ENCODE assay signal across 8 cellular contexts in the genomic region with DNA sequence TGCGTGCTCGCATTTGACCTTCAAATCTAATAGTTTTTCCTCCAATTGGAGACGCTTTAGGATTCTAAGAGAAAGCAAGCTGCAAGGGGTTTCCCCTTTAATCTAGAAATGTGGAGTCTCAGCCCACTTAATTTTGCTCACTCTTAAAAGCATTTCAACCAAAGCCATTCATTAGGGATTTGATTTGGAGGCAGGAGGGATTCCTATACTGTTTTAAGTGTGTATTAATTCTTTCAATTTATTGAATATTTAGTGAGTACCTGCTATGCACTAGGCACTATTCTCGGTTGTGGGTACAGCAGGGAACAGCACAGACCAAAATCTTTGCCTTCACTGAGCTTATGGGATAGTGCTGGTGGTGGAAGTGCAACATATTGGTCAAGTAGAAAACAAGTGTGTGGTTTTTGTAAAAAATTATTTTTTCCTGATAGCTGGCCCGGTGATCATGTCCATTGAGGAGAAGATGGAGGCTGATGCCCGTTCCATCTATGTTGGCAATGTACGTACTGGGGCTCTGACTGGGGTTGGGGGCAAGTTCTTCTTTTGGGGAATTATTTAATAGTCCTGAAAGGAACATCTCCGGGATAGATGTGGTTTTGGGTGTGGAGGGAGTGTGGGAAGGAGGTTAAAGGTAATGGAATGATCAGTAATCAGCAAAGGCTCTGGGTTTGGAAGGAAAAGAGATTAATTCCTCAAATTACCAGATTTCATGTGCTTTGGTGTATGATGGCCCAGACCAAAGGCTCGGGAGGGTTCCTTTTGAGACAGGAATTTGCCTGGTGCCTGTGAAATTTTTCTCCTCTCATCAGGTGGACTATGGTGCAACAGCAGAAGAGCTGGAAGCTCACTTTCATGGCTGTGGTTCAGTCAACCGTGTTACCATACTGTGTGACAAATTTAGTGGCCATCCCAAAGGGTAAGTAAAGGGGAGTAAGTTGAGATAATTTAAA. TPM values are rescaled to one million over a fixed set of nuclear protein-coding genes. Genes with fewer than 3 reads are reported as not detected.
DNase-seq lines count a peak whose midpoint lies in the region; ATAC-seq, FAIRE-seq and TF ChIP-seq lines count a peak whose summit lies in the region.

No MANE protein-coding gene starts in this region.

- H3K27me3 ChIP-seq in subcutaneous abdominal adipose tissue (ENCODE audit: control insufficient read depth in 5 of 5, insufficient read depth in 4 of 5, low read length in 5 of 5) = peaks cover 0 to 2% (median 0%) of the 10 kb centered on the region in 5 donors

- DNase-seq in T-helper 1 cell = no peak
- DNase-seq in activated naive CD8-positive, alpha-beta T cell treated with anti-CD3 and anti-CD28 coated beads, Interleukin-2, amount 50 U/mL, for 24 hours = no peak
- no peak for DNase-seq in kidney
- no peak for DNase-seq in stimulated activated CD4-positive, alpha-beta T cell treated with anti-CD3 and anti-CD28 coated beads, Interleukin-15, amount 100 ng/mL, for 24 hours
- DNase-seq in NCI-H526 treated with DMSO at 0.1 percent for 48 hours (lab: John Stamatoyannopoulos, UW) = no peak

- FAIRE-seq in kidney (lab: Jason Lieb, UNC) = no peak

- H3K9me3 ChIP-seq in kidney (ENCODE audit: control insufficient read depth in 1 of 2, low read length in 2 of 2) (no peaks in the 10 kb centered on the region), subcutaneous abdominal adipose tissue (ENCODE audit: control insufficient read depth in 5 of 5, low read length in 5 of 5) (no peaks in the 10 kb centered on the region)

- H3K27ac ChIP-seq in kidney (ENCODE audit: low read depth in 2 of 2, low read length in 2 of 2) = peak overlapping the region; percentile 68 to 92
- peak overlapping the region; percentile 81 for H3K27ac ChIP-seq in subcutaneous abdominal adipose tissue (ENCODE audit: low read depth, low read length)

- no peak for TF ChIP-seq CTCF in kidney (IDR thresholded peaks at IDR 0.05; ENCODE audit: borderline replicate concordance, extremely low read depth, insufficient read depth)

- H3K36me3 ChIP-seq in kidney (ENCODE audit: control insufficient read depth in 1 of 2, insufficient read depth in 2 of 2, low read length in 2 of 2) (peaks cover 10 to 25% of the 10 kb centered on the region in 2 donors), subcutaneous abdominal adipose tissue (ENCODE audit: control insufficient read depth in 5 of 5, insufficient read depth in 5 of 5, low read length in 5 of 5) (peaks cover 15 to 29% (median 24%) of the 10 kb centered on the region in 5 donors)

- peak overlapping the region; percentile 82 for H3K27ac Mint-ChIP-seq in T-helper 1 cell treated with Interleukin-12 subunit alpha and Interleukin-12 subunit beta and Interleukin-4 antibody, amounts not matched to agents 30 μg/mL and 1 μg/mL, for 36 hours
- peak overlapping the region; percentile 95 for H3K27ac Mint-ChIP-seq in activated naive CD8-positive, alpha-beta T cell treated with anti-CD3 and anti-CD28 coated beads, Interleukin-2, amount 50 U/mL, for 24 hours

- H3K4me3 Mint-ChIP-seq in T-helper 1 cell treated with Interleukin-12 subunit alpha and Interleukin-12 subunit beta and Interleukin-4 antibody, amounts not matched to agents 30 μg/mL and 1 μg/mL, for 36 hours = peak overlapping the region; percentile 86
- peak overlapping the region; percentile 94 for H3K4me3 Mint-ChIP-seq in activated naive CD8-positive, alpha-beta T cell treated with anti-CD3 and anti-CD28 coated beads, Interleukin-2, amount 50 U/mL, for 24 hours

- H3K27me3 Mint-ChIP-seq in T-helper 1 cell treated with Interleukin-12 subunit alpha and Interleukin-12 subunit beta and Interleukin-4 antibody, amounts not matched to agents 30 μg/mL and 1 μg/mL, for 36 hours (ENCODE audit: low read depth) = no peaks in the 10 kb centered on the region
- peaks cover 2% of the 10 kb centered on the region for H3K27me3 Mint-ChIP-seq in activated naive CD8-positive, alpha-beta T cell treated with anti-CD3 and anti-CD28 coated beads, Interleukin-2, amount 50 U/mL, for 24 hours

- peak overlapping the region; percentile 89 to 100 for H3K4me3 ChIP-seq in kidney (ENCODE audit: low read length in 2 of 2)
- peak overlapping the region; percentile 80 to 93 (median 81) for H3K4me3 ChIP-seq in subcutaneous abdominal adipose tissue (ENCODE audit: low read depth in 1 of 5, low read length in 5 of 5)

- H3K9ac ChIP-seq in kidney (ENCODE audit: low read length in 2 of 2) (peak overlapping the region; percentile 84 to 95), subcutaneous abdominal adipose tissue (ENCODE audit: low read length in 5 of 5) (peak overlapping the region; percentile 76 to 93 (median 82))

- H3K36me3 Mint-ChIP-seq in T-helper 1 cell treated with Interleukin-12 subunit alpha and Interleukin-12 subunit beta and Interleukin-4 antibody, amounts not matched to agents 30 μg/mL and 1 μg/mL, for 36 hours (ENCODE audit: low read depth) = peaks cover 38% of the 10 kb centered on the region
- peaks cover 38% of the 10 kb centered on the region for H3K36me3 Mint-ChIP-seq in activated naive CD8-positive, alpha-beta T cell treated with anti-CD3 and anti-CD28 coated beads, Interleukin-2, amount 50 U/mL, for 24 hours (ENCODE audit: low read depth)

- peaks cover 10% of the 10 kb centered on the region for H3K9me3 Mint-ChIP-seq in T-helper 1 cell treated with Interleukin-12 subunit alpha and Interleukin-12 subunit beta and Interleukin-4 antibody, amounts not matched to agents 30 μg/mL and 1 μg/mL, for 36 hours
- no peaks in the 10 kb centered on the region for H3K9me3 Mint-ChIP-seq in activated naive CD8-positive, alpha-beta T cell treated with anti-CD3 and anti-CD28 coated beads, Interleukin-2, amount 50 U/mL, for 24 hours

- intact Hi-C loops in kidney (cut with DNase I) = no loop called here

- H3K4me1 Mint-ChIP-seq in T-helper 1 cell treated with Interleukin-12 subunit alpha and Interleukin-12 subunit beta and Interleukin-4 antibody, amounts not matched to agents 30 μg/mL and 1 μg/mL, for 36 hours (ENCODE audit: low read depth) = peaks cover 31% of the 10 kb centered on the region
- H3K4me1 Mint-ChIP-seq in activated naive CD8-positive, alpha-beta T cell treated with anti-CD3 and anti-CD28 coated beads, Interleukin-2, amount 50 U/mL, for 24 hours = peaks cover 36% of the 10 kb centered on the region

- H3K4me1 ChIP-seq in kidney (ENCODE audit: control insufficient read depth in 1 of 2, insufficient read depth in 1 of 2, low read depth in 1 of 2, low read length in 2 of 2) (peaks cover 16 to 19% of the 10 kb centered on the region in 2 donors), subcutaneous abdominal adipose tissue (ENCODE audit: control insufficient read depth in 5 of 5, insufficient read depth in 5 of 5, low read length in 5 of 5) (peaks cover 2 to 25% (median 24%) of the 10 kb centered on the region in 5 donors)

- no peak for ATAC-seq in activated naive CD8-positive, alpha-beta T cell treated with anti-CD3 and anti-CD28 coated beads, Interleukin-2, amount 50 U/mL, for 24 hours
- ATAC-seq in HG02840 (IDR thresholded peaks at IDR 0.05; ENCODE audit: low FRiP score, unreplicated experiment) = no peak

RNA-seq across cellular contexts. Expression of a gene that starts 1.6 kb away (rescaled TPM):
- 145 TPM for total RNA-seq in kidney
- 140 TPM for polyA plus RNA-seq in kidney (ENCODE audit: insufficient read depth, low read depth, low replicate concordance)

RNA-seq across cellular contexts. Expression of a gene that starts 16.2 kb away (rescaled TPM):
- 43.6 TPM for total RNA-seq in kidney
- polyA plus RNA-seq in kidney (ENCODE audit: insufficient read depth, low read depth, low replicate concordance) = 35.6 TPM

RNA-seq across cellular contexts. Expression of a gene that starts 20.2 kb away (rescaled TPM):
- total RNA-seq in kidney = 17.3 TPM
- polyA plus RNA-seq in kidney (ENCODE audit: insufficient read depth, low read depth, low replicate concordance) = 22.8 TPM

RNA-seq across cellular contexts. Expression of a gene that starts 29.8 kb away (rescaled TPM):
- total RNA-seq in kidney = 35.3 TPM
- 61.2 TPM for polyA plus RNA-seq in kidney (ENCODE audit: insufficient read depth, low read depth, low replicate concordance)

RNA-seq across cellular contexts. Expression of a gene that starts 36.9 kb away (rescaled TPM):
- total RNA-seq in kidney = 14.8 TPM
- 18.5 TPM for polyA plus RNA-seq in kidney (ENCODE audit: insufficient read depth, low read depth, low replicate concordance)
